ENCODE assay signal across 18 cellular contexts in genomic region chr14:67491285-67491684, GRCh38. TPM values are rescaled to one million over a fixed set of nuclear protein-coding genes. Genes with fewer than 3 reads are reported as not detected.
DNase-seq lines count a peak whose midpoint lies in the region; ATAC-seq, FAIRE-seq and TF ChIP-seq lines count a peak whose summit lies in the region.
"Had no signal": no experiment of that assay in that cellular context is flagged by ENCODE, and none has a peak within 500 bp of the region (broad histone marks: within the 10 kb centered on the region; RNA-seq: fewer than 3 reads in every experiment).

No MANE protein-coding gene starts in this region.

- no TSS peak for BruUV-seq in OCI-LY7 (replicated peaks; lab: Mats Ljungman, UMichigan)

- peaks cover 10% of the 10 kb centered on the region for H3K27me3 Mint-ChIP-seq in activated CD4-positive, alpha-beta T cell treated with anti-CD3 and anti-CD28 coated beads, Interleukin-2, amount 10 ng/mL, durations not matched to agents 7 days and 5 days
- peaks cover 10% of the 10 kb centered on the region for H3K27me3 Mint-ChIP-seq in WTC11 (ENCODE audit: low read depth)
- H3K27me3 Mint-ChIP-seq in stimulated activated memory B cell treated with anti-CD40 and anti-IgM and Interleukin-4, amounts not matched to agents 10 μg/mL and 1 μg/mL and 100 μg/mL, for 72 hours: no peaks in the 10 kb centered on the region

- peaks cover 34% of the 10 kb centered on the region for H3K36me3 Mint-ChIP-seq in activated CD4-positive, alpha-beta T cell treated with anti-CD3 and anti-CD28 coated beads, Interleukin-2, amount 10 ng/mL, durations not matched to agents 7 days and 5 days (ENCODE audit: low read depth)
- H3K36me3 Mint-ChIP-seq in WTC11: peaks cover 18% of the 10 kb centered on the region
- peaks cover 6% of the 10 kb centered on the region for H3K36me3 Mint-ChIP-seq in stimulated activated memory B cell treated with anti-CD40 and anti-IgM and Interleukin-4, amounts not matched to agents 10 μg/mL and 1 μg/mL and 100 μg/mL, for 72 hours

- POLR2A ChIA-PET in activated CD4-positive, alpha-beta T cell treated with anti-CD3 and anti-CD28 coated beads, Interleukin-2, amount 10 ng/mL, durations not matched to agents 7 days and 5 days (lab: Charles Lee): no interaction called here
- POLR2A ChIA-PET in WTC11 (lab: Charles Lee) (no interaction called here), OCI-LY7 (lab: Charles Lee) (interaction anchor here (0.7 to 1.5 kb wide), 3 partner anchors 12 to 23 kb away, joined by 3 read pairs; no protein-coding TSS in a partner anchor)

- CTCF ChIA-PET in activated CD4-positive, alpha-beta T cell treated with anti-CD3 and anti-CD28 coated beads, Interleukin-2, amount 10 ng/mL, durations not matched to agents 7 days and 5 days (lab: Charles Lee): interaction anchor here (1.3 kb wide), 1 partner anchor 33 kb away, joined by 3 read pairs; no protein-coding TSS in a partner anchor
- CTCF ChIA-PET in WTC11 (lab: Charles Lee) (interaction anchor here (0.8 to 2.4 kb wide), 7 partner anchors 11 to 80 kb away, joined by 3 to 13 read pairs (median 5); no protein-coding TSS in a partner anchor), OCI-LY7 (lab: Charles Lee; ENCODE audit: unreplicated experiment) (no interaction called here)

- H2AFZ ChIP-seq in OCI-LY7 (ENCODE audit: low read length): no peak overlapping the region
- H2AFZ ChIP-seq: GM23248 had no signal

- no peak overlapping the region for H3K4me2 ChIP-seq in OCI-LY7 (ENCODE audit: low read length)

- H3K27ac Mint-ChIP-seq in activated CD4-positive, alpha-beta T cell treated with anti-CD3 and anti-CD28 coated beads, Interleukin-2, amount 10 ng/mL, durations not matched to agents 7 days and 5 days: peak overlapping the region; percentile 6
- H3K27ac Mint-ChIP-seq in WTC11: no peak overlapping the region
- peak overlapping the region; percentile 85 for H3K27ac Mint-ChIP-seq in stimulated activated memory B cell treated with anti-CD40 and anti-IgM and Interleukin-4, amounts not matched to agents 10 μg/mL and 1 μg/mL and 100 μg/mL, for 72 hours

- FAIRE-seq in kidney (lab: Jason Lieb, UNC): no peak
- FAIRE-seq: G401.6, GM12892 had no signal

- ATAC-seq in WTC11: peak; percentile 32
- ATAC-seq in stimulated activated memory B cell treated with anti-CD40 and anti-IgM and Interleukin-4, amounts not matched to agents 10 μg/mL and 1 μg/mL and 100 μg/mL, for 72 hours: no peak
- no peak for ATAC-seq in GM21381 (IDR thresholded peaks at IDR 0.05; ENCODE audit: unreplicated experiment)
- ATAC-seq in HG03045 (IDR thresholded peaks at IDR 0.05; ENCODE audit: unreplicated experiment): no peak
- ATAC-seq: PC-3 had no signal

- H3K4me3 ChIP-seq in kidney (ENCODE audit: low read length in 2 of 2): no peak overlapping the region
- H3K4me3 ChIP-seq in OCI-LY7 (ENCODE audit: low read depth, low read length, poor library complexity, severe bottlenecking): no peak overlapping the region
- H3K4me3 ChIP-seq: GM23248 had no signal

- H3K4me1 ChIP-seq in kidney (ENCODE audit: control insufficient read depth in 1 of 2, insufficient read depth in 1 of 2, low read depth in 1 of 2, low read length in 2 of 2): peaks cover 0 to 7% of the 10 kb centered on the region in 2 donors
- peaks cover 61% of the 10 kb centered on the region for H3K4me1 ChIP-seq in OCI-LY7 (ENCODE audit: insufficient read depth, low read length, poor library complexity, severe bottlenecking)

- H3K4me3 Mint-ChIP-seq in activated CD4-positive, alpha-beta T cell treated with anti-CD3 and anti-CD28 coated beads, Interleukin-2, amount 10 ng/mL, durations not matched to agents 7 days and 5 days: no peak overlapping the region
- no peak overlapping the region for H3K4me3 Mint-ChIP-seq in WTC11
- no peak overlapping the region for H3K4me3 Mint-ChIP-seq in stimulated activated memory B cell treated with anti-CD40 and anti-IgM and Interleukin-4, amounts not matched to agents 10 μg/mL and 1 μg/mL and 100 μg/mL, for 72 hours

- H3K27ac ChIP-seq in kidney (ENCODE audit: low read depth in 2 of 2, low read length in 2 of 2) (no peak overlapping the region), OCI-LY7 (ENCODE audit: low read depth, low read length, poor library complexity, severe bottlenecking) (no peak overlapping the region)
- H3K27ac ChIP-seq: GM23248 had no signal

- no peaks in the 10 kb centered on the region for H3K79me2 ChIP-seq in OCI-LY7 (ENCODE audit: insufficient read depth, low read depth, low read length)

- H4K20me1 ChIP-seq in OCI-LY7 (ENCODE audit: insufficient read depth, low read length): no peaks in the 10 kb centered on the region

- intact Hi-C loops in kidney (cut with DNase I) (no loop called here), OCI-LY7 (cut with micrococcal nuclease; ENCODE audit: unreplicated experiment) (no loop called here)

- no peaks in the 10 kb centered on the region for H3K9me2 ChIP-seq in OCI-LY7 (ENCODE audit: insufficient read depth, low read length)

- no peaks in the 10 kb centered on the region for H3K36me3 ChIP-seq in kidney (ENCODE audit: control insufficient read depth in 1 of 2, insufficient read depth in 2 of 2, low read length in 2 of 2)
- H3K36me3 ChIP-seq in OCI-LY7 (ENCODE audit: insufficient read depth, low read length): peaks cover 27% of the 10 kb centered on the region

- DNase-seq in activated CD4-positive, alpha-beta T cell treated with anti-CD3 and anti-CD28 coated beads, Interleukin-2, amount 10 ng/mL, durations not matched to agents 7 days and 5 days: no peak
- no peak for DNase-seq in activated CD4-positive, alpha-beta T cell treated with anti-CD3 and anti-CD28 coated beads, Interleukin-2, amount 50 U/mL, for 48 hours
- DNase-seq in WTC11 (ENCODE audit: low spot score) (no peak), kidney (peak; percentile 6), OCI-LY7 (ENCODE audit: low spot score) (no peak)
- DNase-seq: 8988T, Calu3, GM23248, IMR-90, NCI-H1436, NCI-H2029 treated with DMSO at 0.1 percent for 48 hours, NCI-H510A treated with DMSO at 0.1 percent for 48 hours, PC-3 had no signal

- H3K9ac ChIP-seq in kidney (ENCODE audit: low read length in 2 of 2): no peak overlapping the region
- H3K9ac ChIP-seq: GM23248 had no signal

- peaks cover 24% of the 10 kb centered on the region for H3K9me3 Mint-ChIP-seq in activated CD4-positive, alpha-beta T cell treated with anti-CD3 and anti-CD28 coated beads, Interleukin-2, amount 10 ng/mL, durations not matched to agents 7 days and 5 days
- H3K9me3 Mint-ChIP-seq in WTC11: peaks cover 18% of the 10 kb centered on the region
- H3K9me3 Mint-ChIP-seq in stimulated activated memory B cell treated with anti-CD40 and anti-IgM and Interleukin-4, amounts not matched to agents 10 μg/mL and 1 μg/mL and 100 μg/mL, for 72 hours: peaks cover 5% of the 10 kb centered on the region

- H3K4me1 Mint-ChIP-seq in activated CD4-positive, alpha-beta T cell treated with anti-CD3 and anti-CD28 coated beads, Interleukin-2, amount 10 ng/mL, durations not matched to agents 7 days and 5 days: peaks cover 44% of the 10 kb centered on the region
- H3K4me1 Mint-ChIP-seq in WTC11: peaks cover 23% of the 10 kb centered on the region
- H3K4me1 Mint-ChIP-seq in stimulated activated memory B cell treated with anti-CD40 and anti-IgM and Interleukin-4, amounts not matched to agents 10 μg/mL and 1 μg/mL and 100 μg/mL, for 72 hours: peaks cover 69% of the 10 kb centered on the region

- no peak for TF ChIP-seq CTCF in WTC11 (IDR thresholded peaks at IDR 0.05)
- no peak for TF ChIP-seq CTCF in kidney (IDR thresholded peaks at IDR 0.05; ENCODE audit: borderline replicate concordance, extremely low read depth, insufficient read depth)
- no peak for TF ChIP-seq CTCF in OCI-LY7 (conservative IDR thresholded peaks at IDR 0.05; ENCODE audit: low read length)

- peaks cover 0 to 4% of the 10 kb centered on the region in 2 donors for H3K9me3 ChIP-seq in kidney (ENCODE audit: control insufficient read depth in 1 of 2, low read length in 2 of 2)
- peaks cover 46% of the 10 kb centered on the region; the same call in 1 of the 2 replicates for H3K9me3 ChIP-seq in OCI-LY7 (ENCODE audit: low read length)

TF ChIP-seq in WTC11, 78 proteins besides CTCF, POLR2A, EP300 and RAD21 (continues in another document):
- TF ChIP-seq, protein P1, sequence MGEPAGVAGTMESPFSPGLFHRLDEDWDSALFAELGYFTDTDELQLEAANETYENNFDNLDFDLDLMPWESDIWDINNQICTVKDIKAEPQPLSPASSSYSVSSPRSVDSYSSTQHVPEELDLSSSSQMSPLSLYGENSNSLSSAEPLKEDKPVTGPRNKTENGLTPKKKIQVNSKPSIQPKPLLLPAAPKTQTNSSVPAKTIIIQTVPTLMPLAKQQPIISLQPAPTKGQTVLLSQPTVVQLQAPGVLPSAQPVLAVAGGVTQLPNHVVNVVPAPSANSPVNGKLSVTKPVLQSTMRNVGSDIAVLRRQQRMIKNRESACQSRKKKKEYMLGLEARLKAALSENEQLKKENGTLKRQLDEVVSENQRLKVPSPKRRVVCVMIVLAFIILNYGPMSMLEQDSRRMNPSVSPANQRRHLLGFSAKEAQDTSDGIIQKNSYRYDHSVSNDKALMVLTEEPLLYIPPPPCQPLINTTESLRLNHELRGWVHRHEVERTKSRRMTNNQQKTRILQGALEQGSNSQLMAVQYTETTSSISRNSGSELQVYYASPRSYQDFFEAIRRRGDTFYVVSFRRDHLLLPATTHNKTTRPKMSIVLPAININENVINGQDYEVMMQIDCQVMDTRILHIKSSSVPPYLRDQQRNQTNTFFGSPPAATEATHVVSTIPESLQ (CRISPR knock-in tag; IDR thresholded peaks at IDR 0.05): no peak
- TF ChIP-seq ATF1 (CRISPR knock-in tag; IDR thresholded peaks at IDR 0.05): no peak
- TF ChIP-seq, protein P2, sequence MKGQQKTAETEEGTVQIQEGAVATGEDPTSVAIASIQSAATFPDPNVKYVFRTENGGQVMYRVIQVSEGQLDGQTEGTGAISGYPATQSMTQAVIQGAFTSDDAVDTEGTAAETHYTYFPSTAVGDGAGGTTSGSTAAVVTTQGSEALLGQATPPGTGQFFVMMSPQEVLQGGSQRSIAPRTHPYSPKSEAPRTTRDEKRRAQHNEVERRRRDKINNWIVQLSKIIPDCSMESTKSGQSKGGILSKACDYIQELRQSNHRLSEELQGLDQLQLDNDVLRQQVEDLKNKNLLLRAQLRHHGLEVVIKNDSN (CRISPR knock-in tag; IDR thresholded peaks at IDR 0.05): no peak
- no peak for TF ChIP-seq ETV6 (CRISPR knock-in tag; IDR thresholded peaks at IDR 0.05)

RNA-seq across cellular contexts. Expression of gene TMEM229B, which starts 2.8 kb away (rescaled TPM):
- 10 to 100 TPM; 24.3 to 25.1 TPM for total RNA-seq in activated CD4-positive, alpha-beta T cell treated with anti-CD3 and anti-CD28 coated beads, Interleukin-2, amount 10 ng/mL, durations not matched to agents 7 days and 5 days
- total RNA-seq in WTC11 (2021): 0.69 to 0.90 TPM (median 0.87 TPM) in 3 replicates
- total RNA-seq in kidney: 7.8 TPM
- polyA plus RNA-seq in kidney (ENCODE audit: insufficient read depth, low read depth, low replicate concordance): 3.1 TPM
- 3.9 and 4.8 TPM in 2 replicates for total RNA-seq in OCI-LY7 (2014; rRNA removed; shearing (Covaris generic))
- 8.5 and 11.7 TPM in 2 replicates for total RNA-seq in OCI-LY7 (2022)
- total RNA-seq: PC-3 had no signal
- polyA plus RNA-seq: IMR-90 had no signal

RNA-seq across cellular contexts. Expression of gene PLEKHH1, which starts 41.8 kb away (rescaled TPM):
- under 1 TPM; 0.29 to 0.50 TPM for total RNA-seq in activated CD4-positive, alpha-beta T cell treated with anti-CD3 and anti-CD28 coated beads, Interleukin-2, amount 10 ng/mL, durations not matched to agents 7 days and 5 days
- total RNA-seq in WTC11 (2021) (45.4 to 49.8 TPM (median 48.3 TPM) in 3 replicates), kidney (26.2 TPM), OCI-LY7 (2022) (not detected in 2 replicates)
- polyA plus RNA-seq in kidney (ENCODE audit: insufficient read depth, low read depth, low replicate concordance): 9.1 TPM
- total RNA-seq in OCI-LY7 (2014; rRNA removed; shearing (Covaris generic)): not detected in 2 replicates

Comparison
In these comparisons a context has a peak if more than half of its experiments do, and no peak if none do; other contexts are left out.
1. RNA of gene PLEKHH1, which starts 41.8 kb away (total RNA-seq): 45.4 to 49.8 TPM in WTC11 and 26.2 TPM in kidney (single experiment); 0.29 to 0.50 TPM in activated CD4-positive, alpha-beta T cell treated with anti-CD3 and anti-CD28 coated beads, Interleukin-2, amount 10 ng/mL, durations not matched to agents 7 days and 5 days and not detected in OCI-LY7; every median in the first group is over 10 times any median in the second.